Comparison of ENCODE assay signal across 32 cellular contexts in the genomic region with DNA sequence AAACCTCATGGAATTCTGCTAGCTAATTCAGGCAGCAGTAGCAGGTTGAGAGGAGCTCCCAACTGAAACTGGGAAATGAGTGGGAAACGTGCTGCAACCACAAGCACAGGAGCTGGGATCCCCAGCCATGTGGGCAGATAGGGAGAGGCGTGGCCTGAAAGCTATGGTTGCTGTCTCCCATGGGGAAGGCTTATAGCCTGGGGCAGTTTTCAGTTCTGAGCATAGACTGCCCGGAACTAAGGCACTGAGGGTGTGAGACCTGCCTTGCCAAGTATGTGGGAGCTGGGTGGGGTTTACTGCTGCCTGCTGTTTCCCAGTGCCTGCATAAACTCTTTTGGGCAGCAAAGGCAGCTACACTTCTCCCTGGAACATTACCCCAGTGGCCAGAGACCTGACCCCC.
DNase-seq lines count a peak whose midpoint lies in the region; ATAC-seq, FAIRE-seq and TF ChIP-seq lines count a peak whose summit lies in the region.
"Had no signal": no experiment of that assay in that cellular context is flagged by ENCODE, and none has a peak within 500 bp of the region (broad histone marks: within the 10 kb centered on the region; RNA-seq: fewer than 3 reads in every experiment).

No MANE protein-coding gene starts in this region.

- H3K4me3 ChIP-seq in bronchial epithelial cell (ENCODE audit: low read depth, low read length) (no peak overlapping the region), mesendoderm (ENCODE audit: low read length) (no peak overlapping the region), left lung (no peak overlapping the region), pancreas (no peak overlapping the region)
- H3K4me3 ChIP-seq: breast epithelium, GM23248, lower lobe of right lung had no signal

- no CpG with 5 or more reads among the region's 3 CpGs for WGBS in mesendoderm (ENCODE audit: extremely low coverage, insufficient coverage, low lambda C conversion rate)
- 75 to 79% methylated on average over 3 of the region's 3 CpGs for WGBS in pancreas, 2 donors

- no peak overlapping the region for H3K4ac ChIP-seq in mesendoderm (ENCODE audit: low read depth, low read length)

- no peaks in the 10 kb centered on the region for H3K79me1 ChIP-seq in mesendoderm (ENCODE audit: low read length)

- no peak overlapping the region for H2AK5ac ChIP-seq in mesendoderm (ENCODE audit: low read length)

- H3K27ac ChIP-seq in mesendoderm (ENCODE audit: low read depth, low read length) (no peak overlapping the region), left lung (no peak overlapping the region), pancreas (no peak overlapping the region)
- H3K27ac ChIP-seq: breast epithelium, GM23248, KMS-11, lower lobe of right lung had no signal

- peaks cover 0 to 7% of the 10 kb centered on the region in 2 donors for H3K9me3 ChIP-seq in left lung
- no peaks in the 10 kb centered on the region for H3K9me3 ChIP-seq in pancreas
- H3K9me3 ChIP-seq: lower lobe of right lung had no signal

- no peaks in the 10 kb centered on the region for H3K79me2 ChIP-seq in mesendoderm (ENCODE audit: control insufficient read depth, insufficient read depth, low read length)

- no peak overlapping the region for H3K9ac ChIP-seq in mesendoderm (ENCODE audit: low read length)
- H3K9ac ChIP-seq: GM23248, KMS-11 had no signal

- H3K56ac ChIP-seq in mesendoderm (ENCODE audit: low read length) = peak overlapping the region; percentile 54

- no peak overlapping the region for H3K4me2 ChIP-seq in mesendoderm (ENCODE audit: low read length)
- H3K4me2 ChIP-seq: KMS-11 had no signal

- H3K4me1 ChIP-seq in mesendoderm (ENCODE audit: control insufficient read depth, low read depth, low read length) (peaks cover 4% of the 10 kb centered on the region), left lung (no peaks in the 10 kb centered on the region), pancreas (no peaks in the 10 kb centered on the region)
- H3K4me1 ChIP-seq: breast epithelium, lower lobe of right lung had no signal

- H2BK15ac ChIP-seq in mesendoderm (replicated peaks; ENCODE audit: low read depth) = no peak overlapping the region

- no peaks in the 10 kb centered on the region for H3K36me3 ChIP-seq in bronchial epithelial cell (ENCODE audit: control insufficient read depth, insufficient read depth, low read length)
- H3K36me3 ChIP-seq in mesendoderm (ENCODE audit: control insufficient read depth, insufficient read depth, low read length) = no peaks in the 10 kb centered on the region
- H3K36me3 ChIP-seq in left lung = no peaks in the 10 kb centered on the region
- no peaks in the 10 kb centered on the region for H3K36me3 ChIP-seq in pancreas
- H3K36me3 ChIP-seq: breast epithelium, lower lobe of right lung had no signal

- peak; percentile 27 for DNase-seq in EH (ENCODE audit: low read depth)
- peak; percentile 5 for DNase-seq in LoVo (ENCODE audit: low spot score)
- peak; percentile 63 for DNase-seq in bronchial epithelial cell (ENCODE audit: low read depth)
- DNase-seq in mesendoderm = peak; percentile 84
- no peak for DNase-seq in left lobe of liver (ENCODE audit: low spot score)
- DNase-seq in left lung = no peak
- no peak for DNase-seq in pancreas
- DNase-seq: activated CD4-positive, alpha-beta T cell treated with anti-CD3 and anti-CD28 coated beads, Interleukin-2, amount 10 ng/mL, durations not matched to agents 7 days and 5 days; activated effector memory CD4-positive, alpha-beta T cell treated with anti-CD3 and anti-CD28 coated beads, Interleukin-2, amount 50 U/mL, for 16 hours; activated naive CD8-positive, alpha-beta T cell treated with anti-CD3 and anti-CD28 coated beads for 36 hours; activated T-cell treated with anti-CD3 and anti-CD28 coated beads, Interleukin-2, amount 50 U/mL, for 24 hours; anterior cingulate cortex; C1 segment of cervical spinal cord; COR-L47; effector CD8-positive, alpha-beta T cell; GM23248; head of caudate nucleus; kidney; lower lobe of right lung; NCI-H1436; NCI-H524 treated with DMSO at 0.1 percent for 48 hours; nephron progenitor cell; NK-92 treated with Interleukin-12 subunit alpha and Interleukin-12 subunit beta, amount 100 ng/mL, for 24 hours; retina; SHP77 treated with DMSO at 0.1 percent for 48 hours; T1000 had no signal

- H2BK5ac ChIP-seq in mesendoderm (ENCODE audit: low read length) = no peak overlapping the region

- H2BK120ac ChIP-seq in mesendoderm (ENCODE audit: low read depth, low read length) = no peak overlapping the region

- intact Hi-C loops in left lung (cut with DNase I) (no loop called here), pancreas (cut with DNase I) (no loop called here)

- H3K27me3 ChIP-seq in bronchial epithelial cell (ENCODE audit: control insufficient read depth, insufficient read depth, low read length) = no peaks in the 10 kb centered on the region
- no peaks in the 10 kb centered on the region for H3K27me3 ChIP-seq in mesendoderm (ENCODE audit: insufficient read depth, low read length, poor library complexity)
- H3K27me3 ChIP-seq in left lung = no peaks in the 10 kb centered on the region
- H3K27me3 ChIP-seq in pancreas = peaks cover 0 to 3% (median 0%) of the 10 kb centered on the region in 4 donors
- H3K27me3 ChIP-seq: breast epithelium had no signal

- H3K23ac ChIP-seq in mesendoderm (ENCODE audit: low read length) = no peak overlapping the region

- no peak overlapping the region for H4K5ac ChIP-seq in mesendoderm (ENCODE audit: low read length)

- TF ChIP-seq CTCF in bronchial epithelial cell (IDR thresholded peaks at IDR 0.05; ENCODE audit: insufficient read depth, low read length, severe bottlenecking) (no peak), left lung (IDR thresholded peaks at IDR 0.05) (no peak), pancreas (IDR thresholded peaks at IDR 0.05) (no peak)

- no peak overlapping the region for H3K18ac ChIP-seq in mesendoderm (ENCODE audit: low read length)

- FAIRE-seq in bronchial epithelial cell (lab: Jason Lieb, UNC) (no peak), pancreas (lab: Jason Lieb, UNC) (no peak)
- FAIRE-seq: colon, GM19239, kidney had no signal

- ATAC-seq in GM18909 (IDR thresholded peaks at IDR 0.05; ENCODE audit: poor library complexity, unreplicated experiment) = no peak
- no peak for ATAC-seq in left lobe of liver
- ATAC-seq in left lung = no peak
- no peak for ATAC-seq in pancreas
- ATAC-seq: stimulated activated memory B cell treated with anti-CD40 and anti-IgM and Interleukin-4, amounts not matched to agents 10 μg/mL and 1 μg/mL and 100 μg/mL, for 72 hours had no signal

- H4K8ac ChIP-seq in mesendoderm (ENCODE audit: low read depth, low read length) = no peak overlapping the region

Comparison
In these comparisons a context has a peak if more than half of its experiments do, and no peak if none do; other contexts are left out.
1. DNase-seq: peak in EH (single experiment), LoVo (single experiment), bronchial epithelial cell (single experiment) and mesendoderm (single experiment); none in left lobe of liver (single experiment), left lung (0 of 2) and pancreas (0 of 6).